In the genomic region with DNA sequence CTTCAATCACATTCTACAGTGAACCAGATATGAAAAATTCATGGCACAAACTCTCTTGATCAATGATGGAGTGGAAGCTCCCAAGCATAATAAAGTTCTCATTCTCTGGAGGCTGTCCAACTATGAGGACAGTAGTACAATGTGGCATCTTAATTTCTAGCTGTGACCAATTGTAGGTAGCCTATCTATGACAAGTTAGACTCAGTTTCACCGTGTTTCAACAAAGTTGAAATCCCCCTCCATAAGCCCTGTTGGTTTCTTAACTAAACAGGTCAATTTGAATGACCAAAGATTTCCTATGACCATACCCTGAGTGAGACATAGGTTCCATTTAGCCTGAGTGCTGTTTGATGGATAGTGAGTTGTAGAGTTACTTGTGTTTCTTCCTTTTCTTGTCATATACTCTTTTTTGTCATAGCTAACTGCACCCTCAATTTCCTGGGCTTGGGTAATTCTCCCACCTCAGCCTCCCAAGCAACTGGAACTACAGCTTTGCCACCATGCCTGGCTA, we compare ENCODE assay signal across 29 cellular contexts. TPM values are rescaled to one million over a fixed set of nuclear protein-coding genes. Genes with fewer than 3 reads are reported as not detected.
DNase-seq lines count a peak whose midpoint lies in the region; ATAC-seq and TF ChIP-seq lines count a peak whose summit lies in the region.
"Had no signal": no experiment of that assay in that cellular context is flagged by ENCODE, and none has a peak within 500 bp of the region (broad histone marks: within the 10 kb centered on the region; RNA-seq: fewer than 3 reads in every experiment).

No MANE protein-coding gene starts in this region.

- CTCF ChIA-PET in PC-3 (lab: Charles Lee): no interaction called here

- no peak overlapping the region for H2AFZ ChIP-seq in PC-3 (ENCODE audit: low read length)
- H2AFZ ChIP-seq: neural progenitor cell had no signal

- no TSS peak for BruUV-seq in PC-3 (replicated peaks; lab: Mats Ljungman, UMichigan)

- no peaks in the 10 kb centered on the region for H3F3A ChIP-seq in PC-3 (ENCODE audit: low read length, unreplicated experiment)

- H3K36me3 ChIP-seq in PC-3 (ENCODE audit: low read depth, low read length): 0 out of 2 replicates have a peak, but pooled peaks cover 2% of the 10 kb centered on the region
- H3K36me3 ChIP-seq: HAP-1, left ventricle myocardium inferior, neural progenitor cell, pancreas, tibial artery had no signal

- intact Hi-C loops in PC-3 (cut with micrococcal nuclease) (loop anchor here (1.0 kb wide), 1 partner anchor 29 kb away; a partner anchor contains a TSS), sciatic nerve (cut with DNase I) (no loop called here)

- no peak overlapping the region for H3K9ac ChIP-seq in PC-3 (ENCODE audit: low read length)
- H3K9ac ChIP-seq: neural progenitor cell, SK-N-SH had no signal

- H3K4me1 ChIP-seq in PC-3 (ENCODE audit: insufficient read depth, low read length): peaks cover 10% of the 10 kb centered on the region
- H3K4me1 ChIP-seq: left ventricle myocardium inferior, neural progenitor cell had no signal

- H3K9me3 ChIP-seq in PC-3 (ENCODE audit: low read length): no peaks in the 10 kb centered on the region
- H3K9me3 ChIP-seq: HAP-1, left ventricle myocardium inferior, pancreas, SK-N-SH, tibial artery had no signal

- no peak for TF ChIP-seq CTCF in PC-3 (conservative IDR thresholded peaks at IDR 0.05; ENCODE audit: low read depth, low read length)

- peaks cover 0 to 3% of the 10 kb centered on the region in 2 donors for H3K36me3 Mint-ChIP-seq in activated T-cell treated with anti-CD3 and anti-CD28 coated beads, Interleukin-2, amount 50 U/mL, for 72 hours (ENCODE audit: insufficient read depth in 2 of 2)
- H3K36me3 Mint-ChIP-seq: activated CD4-positive, alpha-beta memory T cell treated with anti-CD3 and anti-CD28 coated beads for 36 hours; neural progenitor cell had no signal

- no peaks in the 10 kb centered on the region for H3K9me2 ChIP-seq in PC-3 (replicated peaks; ENCODE audit: low read length)
- H3K9me2 ChIP-seq: SK-N-SH had no signal

- H3K4me3 ChIP-seq in PC-3 (ENCODE audit: low read length): no peak overlapping the region
- H3K4me3 ChIP-seq: HAP-1, left ventricle myocardium inferior, neural progenitor cell, pancreas, tibial artery had no signal

- no peak overlapping the region for H3K4me3 Mint-ChIP-seq in activated T-cell treated with anti-CD3 and anti-CD28 coated beads, Interleukin-2, amount 50 U/mL, for 72 hours
- H3K4me3 Mint-ChIP-seq: activated CD4-positive, alpha-beta memory T cell treated with anti-CD3 and anti-CD28 coated beads for 36 hours; CD4-positive, alpha-beta T cell; effector memory CD8-positive, alpha-beta T cell; neural progenitor cell had no signal

- no peaks in the 10 kb centered on the region for H3K9me3 Mint-ChIP-seq in activated T-cell treated with anti-CD3 and anti-CD28 coated beads, Interleukin-2, amount 50 U/mL, for 72 hours
- H3K9me3 Mint-ChIP-seq: activated CD4-positive, alpha-beta memory T cell treated with anti-CD3 and anti-CD28 coated beads for 36 hours; CD4-positive, alpha-beta T cell; effector memory CD8-positive, alpha-beta T cell; neural progenitor cell had no signal

- peak overlapping the region; percentile 52 for H3K27ac Mint-ChIP-seq in activated T-cell treated with anti-CD3 and anti-CD28 coated beads, Interleukin-2, amount 50 U/mL, for 72 hours
- H3K27ac Mint-ChIP-seq: activated CD4-positive, alpha-beta memory T cell treated with anti-CD3 and anti-CD28 coated beads for 36 hours; CD4-positive, alpha-beta T cell; neural progenitor cell had no signal

- peak overlapping the region; percentile 9 for H3K4me2 ChIP-seq in PC-3 (ENCODE audit: low read length)
- H3K4me2 ChIP-seq: neural progenitor cell, SK-N-SH had no signal

- no peaks in the 10 kb centered on the region for H3K27me3 Mint-ChIP-seq in activated T-cell treated with anti-CD3 and anti-CD28 coated beads, Interleukin-2, amount 50 U/mL, for 72 hours (ENCODE audit: low read depth)
- H3K27me3 Mint-ChIP-seq: activated CD4-positive, alpha-beta memory T cell treated with anti-CD3 and anti-CD28 coated beads for 36 hours; CD4-positive, alpha-beta T cell; effector memory CD8-positive, alpha-beta T cell had no signal

- no peaks in the 10 kb centered on the region for H3K27me3 ChIP-seq in PC-3 (ENCODE audit: low read length)
- H3K27me3 ChIP-seq: neural progenitor cell, pancreas, tibial artery had no signal

- H3K27ac ChIP-seq in PC-3 (ENCODE audit: low read length) (peak overlapping the region; percentile 64), epithelial cell of prostate (peak overlapping the region; percentile 85)
- H3K27ac ChIP-seq: left ventricle myocardium inferior, neural progenitor cell, tibial artery had no signal

- peaks cover 75% of the 10 kb centered on the region for H3K79me2 ChIP-seq in PC-3 (ENCODE audit: low read length)

- ATAC-seq in activated T-cell treated with anti-CD3 and anti-CD28 coated beads, Interleukin-2, amount 50 U/mL, for 72 hours (replicated peaks in 1 of 2): peak; percentile 55 to 79
- ATAC-seq in PC-3 (peak; percentile 20; the same call in 1 of the 2 replicates), sciatic nerve (no peak)
- peak; percentile 81 for ATAC-seq in stimulated activated naive CD8-positive, alpha-beta T cell treated with anti-CD3 and anti-CD28 coated beads, Interleukin-15, Interleukin-2, amounts not matched to agents 100 U/mL and 50 U/mL, for 24 hours
- ATAC-seq: effector memory CD8-positive, alpha-beta T cell had no signal

- H3K4me1 Mint-ChIP-seq in activated T-cell treated with anti-CD3 and anti-CD28 coated beads, Interleukin-2, amount 50 U/mL, for 72 hours (ENCODE audit: low read depth): peaks cover 26% of the 10 kb centered on the region
- H3K4me1 Mint-ChIP-seq: neural progenitor cell had no signal

- POLR2A ChIA-PET in PC-3 (lab: Charles Lee; ENCODE audit: unreplicated experiment): no interaction called here

- DNase-seq in activated T-cell treated with anti-CD3 and anti-CD28 coated beads, Interleukin-2, amount 50 U/mL, for 72 hours: no peak
- DNase-seq in activated T-cell treated with anti-CD3 and anti-CD28 coated beads, Interleukin-2, amount 50 U/mL, for 1 hour: no peak
- DNase-seq in PC-3 (peak; percentile 21), epithelial cell of prostate (ENCODE audit: low read depth, low spot score) (no peak), sciatic nerve (ENCODE audit: low spot score) (no peak), GM19240 (ENCODE audit: insufficient read length, low spot score) (no peak)
- DNase-seq in stimulated activated naive CD8-positive, alpha-beta T cell treated with anti-CD3 and anti-CD28 coated beads, Interleukin-15, Interleukin-2, amounts not matched to agents 100 U/mL and 50 U/mL, for 24 hours: no peak
- no peak for DNase-seq in activated effector memory CD4-positive, alpha-beta T cell treated with Interleukin-2 at 50 U/mL for 16 hours
- DNase-seq: activated CD4-positive, alpha-beta memory T cell treated with anti-CD3 and anti-CD28 coated beads for 36 hours; activated CD4-positive, CD25-positive, alpha-beta regulatory T cell; activated CD8-positive, alpha-beta memory T cell treated with anti-CD3 and anti-CD28 coated beads, Interleukin-2, amount 50 U/mL, for 48 hours; activated gamma-delta T cell; CD4-positive, alpha-beta T cell; central memory CD4-positive, alpha-beta T cell; effector memory CD8-positive, alpha-beta T cell; foreskin fibroblast; IMR-90; left ventricle myocardium inferior; NCI-H2107; NCI-H446 treated with DMSO at 0.1 percent for 48 hours; pancreas; retina; SK-N-SH; small intestine; stimulated activated CD4-positive, alpha-beta T cell treated with anti-CD3 and anti-CD28 coated beads, Interleukin-2, amount 100 ng/mL, for 24 hours; stimulated activated CD8-positive, alpha-beta memory T cell treated with anti-CD3 and anti-CD28 coated beads, Interleukin-4, amount 100 ng/mL, for 48 hours; tibial artery had no signal

- H4K20me1 ChIP-seq in PC-3 (ENCODE audit: low read length): no peaks in the 10 kb centered on the region

RNA-seq across cellular contexts. Expression of a gene that starts 11.8 kb away (rescaled TPM):
- 10 to 100 TPM; 21.6 to 25.3 TPM for total RNA-seq in activated T-cell treated with anti-CD3 and anti-CD28 coated beads, Interleukin-2, amount 50 U/mL, for 72 hours
- total RNA-seq in PC-3 (2014; rRNA removed): 28.7 and 35.2 TPM in 2 replicates
- 30.0 TPM for total RNA-seq in sciatic nerve

RNA-seq across cellular contexts. Expression of a gene that starts 29.1 kb away (rescaled TPM):
- 10 to 100 TPM; 28.7 to 35.3 TPM for total RNA-seq in activated T-cell treated with anti-CD3 and anti-CD28 coated beads, Interleukin-2, amount 50 U/mL, for 72 hours
- 24.6 and 48.0 TPM in 2 replicates for total RNA-seq in PC-3 (2014; rRNA removed)
- 53.9 TPM for total RNA-seq in sciatic nerve
